In genomic region chrY:8351241-8351640, GRCh38 we compare ENCODE assay signal across 27 cellular contexts.
"Had no signal": no experiment of that assay in that cellular context is flagged by ENCODE, and none has a peak within 500 bp of the region (broad histone marks: within the 10 kb centered on the region; RNA-seq: fewer than 3 reads in every experiment).

No MANE protein-coding gene starts in this region.

- DNase-seq: hippocampal formation; immature natural killer cell; kidney; left ventricle myocardium inferior; midbrain; mucosa of descending colon; naive thymus-derived CD8-positive, alpha-beta T cell; ovary; right lobe of liver; stimulated activated CD4-positive, alpha-beta T cell treated with anti-CD3 and anti-CD28 coated beads, Interleukin-12 subunit alpha, Interleukin-12 subunit beta, amount 100 ng/mL, for 4 hours; stimulated activated CD4-positive, alpha-beta T cell treated with anti-CD3 and anti-CD28 coated beads, Interleukin-15, amount 100 ng/mL, for 24 hours; stimulated activated CD4-positive, alpha-beta T cell treated with anti-CD3 and anti-CD28 coated beads, Interleukin-2, amount 100 ng/mL, for 24 hours; stimulated activated CD4-positive, alpha-beta T cell treated with anti-CD3 and anti-CD28 coated beads, Interleukin-4, amount 100 ng/mL, for 1 hour; stimulated activated naive B cell treated with anti-CD40 and anti-IgM and Interleukin-4, amounts not matched to agents 10 μg/mL and 1 μg/mL and 100 μg/mL, for 72 hours; stimulated activated naive CD8-positive, alpha-beta T cell treated with anti-CD3 and anti-CD28 coated beads, Interleukin-15, Interleukin-2, amounts not matched to agents 100 U/mL and 50 U/mL, for 24 hours; stomach; testis; thyroid gland; transverse colon; upper lobe of left lung had no signal

- H3K4me1 ChIP-seq: left ventricle myocardium inferior, neural progenitor cell, right atrium auricular region, right lobe of liver, stomach, testis, thyroid gland, transverse colon, upper lobe of left lung, vagina had no signal

- H3K27me3 Mint-ChIP-seq: naive thymus-derived CD8-positive, alpha-beta T cell; progenitor cell of endocrine pancreas; stimulated activated naive B cell treated with anti-CD40 and anti-IgM and Interleukin-4, amounts not matched to agents 10 μg/mL and 1 μg/mL and 100 μg/mL, for 72 hours had no signal

- H3K9ac ChIP-seq: neural progenitor cell had no signal

- H3K27me3 ChIP-seq: neural progenitor cell, ovary, right atrium auricular region, right lobe of liver, stomach, testis, thyroid gland, transverse colon, upper lobe of left lung, vagina had no signal

- H3K27ac Mint-ChIP-seq: immature natural killer cell; naive thymus-derived CD8-positive, alpha-beta T cell; nephron; neural progenitor cell; progenitor cell of endocrine pancreas; stimulated activated naive B cell treated with anti-CD40 and anti-IgM and Interleukin-4, amounts not matched to agents 10 μg/mL and 1 μg/mL and 100 μg/mL, for 72 hours had no signal

- H3K4me1 Mint-ChIP-seq: immature natural killer cell; naive thymus-derived CD8-positive, alpha-beta T cell; nephron; neural progenitor cell; stimulated activated naive B cell treated with anti-CD40 and anti-IgM and Interleukin-4, amounts not matched to agents 10 μg/mL and 1 μg/mL and 100 μg/mL, for 72 hours had no signal

- ATAC-seq: mucosa of descending colon; naive thymus-derived CD8-positive, alpha-beta T cell; right lobe of liver; stimulated activated naive B cell treated with anti-CD40 and anti-IgM and Interleukin-4, amounts not matched to agents 10 μg/mL and 1 μg/mL and 100 μg/mL, for 72 hours; stimulated activated naive CD8-positive, alpha-beta T cell treated with anti-CD3 and anti-CD28 coated beads, Interleukin-15, Interleukin-2, amounts not matched to agents 100 U/mL and 50 U/mL, for 24 hours had no signal

- H3K4me2 ChIP-seq: neural progenitor cell had no signal

- H3K36me3 ChIP-seq: left ventricle myocardium inferior, neural progenitor cell, ovary, right atrium auricular region, right lobe of liver, stomach, thyroid gland, transverse colon, upper lobe of left lung, vagina had no signal

- H3K4me3 Mint-ChIP-seq: immature natural killer cell; naive thymus-derived CD8-positive, alpha-beta T cell; nephron; neural progenitor cell; stimulated activated naive B cell treated with anti-CD40 and anti-IgM and Interleukin-4, amounts not matched to agents 10 μg/mL and 1 μg/mL and 100 μg/mL, for 72 hours had no signal

- H3K4me3 ChIP-seq: left ventricle myocardium inferior, lung, mucosa of descending colon, neural progenitor cell, ovary, right atrium auricular region, right lobe of liver, skin epidermis, stomach, testis, thyroid gland, transverse colon, upper lobe of left lung, vagina had no signal

- H3K9me3 Mint-ChIP-seq: immature natural killer cell; nephron; neural progenitor cell; stimulated activated naive B cell treated with anti-CD40 and anti-IgM and Interleukin-4, amounts not matched to agents 10 μg/mL and 1 μg/mL and 100 μg/mL, for 72 hours had no signal

- H3K27ac ChIP-seq: left ventricle myocardium inferior, neural progenitor cell, ovary, right atrium auricular region, right lobe of liver, skin epidermis, stomach, testis, thyroid gland, transverse colon, upper lobe of left lung, vagina had no signal

- H3K36me3 Mint-ChIP-seq: immature natural killer cell; naive thymus-derived CD8-positive, alpha-beta T cell; neural progenitor cell; stimulated activated naive B cell treated with anti-CD40 and anti-IgM and Interleukin-4, amounts not matched to agents 10 μg/mL and 1 μg/mL and 100 μg/mL, for 72 hours had no signal

- H3K9me3 ChIP-seq: left ventricle myocardium inferior, mucosa of descending colon, ovary, right atrium auricular region, right lobe of liver, stomach, testis, thyroid gland, transverse colon, upper lobe of left lung, vagina had no signal

- H2AFZ ChIP-seq: neural progenitor cell had no signal
